Comparison of ENCODE assay signal across 9 cellular contexts in the genomic region with DNA sequence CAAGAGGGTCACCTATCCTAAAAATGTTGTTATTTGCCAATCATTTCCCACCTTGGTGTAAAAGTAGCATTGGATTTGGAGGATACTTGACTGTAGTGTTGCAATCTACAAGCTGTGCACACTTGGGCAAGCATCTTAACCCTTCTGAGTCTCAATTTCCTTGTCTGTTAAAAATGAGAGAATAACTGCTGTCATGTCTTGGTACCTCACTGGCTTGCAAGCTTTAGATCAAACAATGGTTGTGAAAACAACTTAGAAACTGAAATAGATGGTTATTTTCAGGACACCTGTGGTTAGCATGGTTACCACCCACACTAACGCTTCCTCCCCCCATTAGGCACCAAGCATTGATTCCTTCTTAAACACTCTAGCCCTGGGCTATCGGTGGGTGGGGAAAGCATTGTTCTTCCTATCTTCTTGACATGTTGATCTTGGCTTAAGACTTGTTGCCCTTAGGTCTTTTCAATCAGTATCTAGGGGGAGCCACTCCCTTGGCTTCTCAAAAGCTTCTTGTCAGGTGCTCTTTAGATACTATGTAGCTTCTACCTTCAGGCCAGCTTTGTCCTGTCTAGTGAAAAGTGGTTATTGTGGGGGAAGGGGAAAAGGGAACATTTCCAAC. TPM values are rescaled to one million over a fixed set of nuclear protein-coding genes. Genes with fewer than 3 reads are reported as not detected.
DNase-seq lines count a peak whose midpoint lies in the region; ATAC-seq and TF ChIP-seq lines count a peak whose summit lies in the region.
"Had no signal": no experiment of that assay in that cellular context is flagged by ENCODE, and none has a peak within 500 bp of the region (broad histone marks: within the 10 kb centered on the region; RNA-seq: fewer than 3 reads in every experiment).

No MANE protein-coding gene starts in this region.

- H3K27ac ChIP-seq in coronary artery: no peak overlapping the region
- H3K27ac ChIP-seq in A673 (ENCODE audit: low read depth, low read length, poor library complexity, severe bottlenecking): no peak overlapping the region
- H3K27ac ChIP-seq: SK-N-MC had no signal

- POLR2A ChIA-PET in A673 (lab: Charles Lee; ENCODE audit: low non-redundant PET): no interaction called here

- H3K36me3 ChIP-seq in A673 (ENCODE audit: insufficient read depth, low read length, poor library complexity, severe bottlenecking): no peaks in the 10 kb centered on the region

- H3K27me3 Mint-ChIP-seq in CD14-positive monocyte (ENCODE audit: low read depth in 3 of 3): peaks cover 0 to 9% (median 1%) of the 10 kb centered on the region in 3 donors

- no peak overlapping the region for H3K4me3 ChIP-seq in coronary artery
- no peak overlapping the region for H3K4me3 ChIP-seq in A673 (ENCODE audit: low read depth, low read length, poor library complexity, severe bottlenecking)
- H3K4me3 ChIP-seq: SK-N-MC had no signal

- H3K27ac Mint-ChIP-seq in CD14-positive monocyte: no peak overlapping the region

- H3K27me3 ChIP-seq in A673 (replicated peaks; ENCODE audit: insufficient read depth, low read depth, low read length, poor library complexity): no peaks in the 10 kb centered on the region

- H3K9me3 ChIP-seq in A673 (ENCODE audit: low read depth, low read length, poor library complexity, severe bottlenecking): no peaks in the 10 kb centered on the region

- H3K9me3 Mint-ChIP-seq in CD14-positive monocyte: peaks cover 0 to 3% (median 0%) of the 10 kb centered on the region in 7 donors

- intact Hi-C loops in left ventricle myocardium superior (cut with micrococcal nuclease) (no loop called here), A673 (cut with micrococcal nuclease; ENCODE audit: unreplicated experiment) (no loop called here), CD14-positive monocyte (cut with micrococcal nuclease) (no loop called here)

- DNase-seq in iPS-NIHi7 (ENCODE audit: extremely low spot score): peak; percentile 52
- no peak for DNase-seq in coronary artery (ENCODE audit: low spot score)
- DNase-seq in left ventricle myocardium superior: no peak
- no peak for DNase-seq in A673 (ENCODE audit: low spot score)
- DNase-seq in CD14-positive monocyte (ENCODE audit: low spot score): no peak

- H3K4me3 Mint-ChIP-seq in CD14-positive monocyte: no peak overlapping the region

- ATAC-seq in GM18511 (IDR thresholded peaks at IDR 0.05; ENCODE audit: unreplicated experiment) (peak; percentile 86), GM21447 (IDR thresholded peaks at IDR 0.05; ENCODE audit: unreplicated experiment) (peak; percentile 84), HG03354 (IDR thresholded peaks at IDR 0.05; ENCODE audit: poor library complexity, severe bottlenecking, unreplicated experiment) (peak; percentile 84), left ventricle myocardium superior (no peak)

- no peaks in the 10 kb centered on the region for H3K36me3 Mint-ChIP-seq in CD14-positive monocyte

- no peaks in the 10 kb centered on the region for H3K4me1 ChIP-seq in A673 (ENCODE audit: insufficient read depth, low read length, poor library complexity, severe bottlenecking)

- no peak for TF ChIP-seq CTCF in coronary artery (IDR thresholded peaks at IDR 0.05)
- no peak for TF ChIP-seq CTCF in A673 (conservative IDR thresholded peaks at IDR 0.05; ENCODE audit: low read depth, low read length)
- no peak for TF ChIP-seq CTCF in CD14-positive monocyte (IDR thresholded peaks at IDR 0.05)

- peaks cover 13% of the 10 kb centered on the region for H3K4me1 Mint-ChIP-seq in CD14-positive monocyte

- CTCF ChIA-PET in A673 (lab: Charles Lee): no interaction called here

- BruUV-seq in A673 (replicated peaks; lab: Mats Ljungman, UMichigan): no TSS peak

RNA-seq across cellular contexts. Expression of gene AMOT, which starts 10.6 kb away (rescaled TPM):
- total RNA-seq in left ventricle myocardium superior (7.5 TPM), A673 (2021) (2.1 and 2.6 TPM in 2 replicates)
- polyA plus RNA-seq in CD14-positive monocyte: under 1 TPM in 1 of 2 donors, not detected in 1; 0.04 TPM
